Comparison of ENCODE assay signal across 12 cellular contexts in the genomic region with DNA sequence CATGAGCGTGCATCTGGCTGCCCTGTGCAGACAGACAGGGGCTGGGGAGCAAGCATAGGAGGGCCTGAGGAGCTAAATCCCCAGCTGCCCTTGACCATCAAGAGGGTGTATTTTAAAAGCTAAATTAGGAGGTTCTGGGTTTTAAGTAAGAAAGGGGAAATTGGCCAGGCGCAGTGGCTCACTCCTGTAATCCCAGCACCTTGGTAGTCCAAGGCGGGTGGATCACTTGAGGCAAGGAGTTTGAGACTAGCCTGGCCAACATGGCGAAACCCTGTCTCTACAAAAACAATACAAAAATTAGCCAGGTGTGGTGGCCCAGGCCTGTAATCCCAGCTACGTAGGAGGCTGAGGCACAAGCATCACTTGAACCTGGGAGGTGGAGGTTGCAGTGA. TPM values are rescaled to one million over a fixed set of nuclear protein-coding genes. Genes with fewer than 3 reads are reported as not detected.
A peak's percentile ranks its signal among the peaks of the same experiment; 100 is the strongest.
DNase-seq lines count a peak whose midpoint lies in the region; ATAC-seq and TF ChIP-seq lines count a peak whose summit lies in the region.
"Had no signal": no experiment of that assay in that cellular context is flagged by ENCODE, and none has a peak within 500 bp of the region (broad histone marks: within the 10 kb centered on the region; RNA-seq: fewer than 3 reads in every experiment).

No MANE protein-coding gene starts in this region.

- no peak overlapping the region for H3K4me3 ChIP-seq in HUES48 (ENCODE audit: low read depth, low read length)
- H3K4me3 ChIP-seq in neural progenitor cell = no peak overlapping the region
- H3K4me3 ChIP-seq: right lobe of liver had no signal

- ATAC-seq in CD4-positive, alpha-beta T cell (ENCODE audit: poor library complexity) = no peak
- no peak for ATAC-seq in central memory CD8-positive, alpha-beta T cell (replicated peaks; ENCODE audit: extremely low read depth, poor library complexity, severe bottlenecking)
- no peak for ATAC-seq in HG03457 (IDR thresholded peaks at IDR 0.05; ENCODE audit: unreplicated experiment)

- peaks cover 5% of the 10 kb centered on the region for H3K36me3 Mint-ChIP-seq in CD4-positive, alpha-beta T cell (ENCODE audit: low read depth)
- H3K36me3 Mint-ChIP-seq in central memory CD8-positive, alpha-beta T cell (ENCODE audit: insufficient read depth) = peaks cover 8% of the 10 kb centered on the region
- H3K36me3 Mint-ChIP-seq in neural progenitor cell = peaks cover 7% of the 10 kb centered on the region

- no peak overlapping the region for H3K4me2 ChIP-seq in neural progenitor cell

- H3K27me3 ChIP-seq in CD4-positive, alpha-beta T cell (ENCODE audit: control insufficient read depth, insufficient read depth, low read length) = no peaks in the 10 kb centered on the region
- no peaks in the 10 kb centered on the region for H3K27me3 ChIP-seq in HUES48 (ENCODE audit: control insufficient read depth, insufficient read depth, low read length)
- H3K27me3 ChIP-seq in neural progenitor cell = no peaks in the 10 kb centered on the region
- H3K27me3 ChIP-seq: right lobe of liver had no signal

- peaks cover 45% of the 10 kb centered on the region for H3K4me1 Mint-ChIP-seq in CD4-positive, alpha-beta T cell (ENCODE audit: low read depth)
- H3K4me1 Mint-ChIP-seq in central memory CD8-positive, alpha-beta T cell = peaks cover 30% of the 10 kb centered on the region
- peaks cover 4% of the 10 kb centered on the region for H3K4me1 Mint-ChIP-seq in neural progenitor cell

- no peak for TF ChIP-seq CTCF in CD4-positive, alpha-beta T cell (IDR thresholded peaks at IDR 0.05)
- no peak for TF ChIP-seq CTCF in neural progenitor cell (IDR thresholded peaks at IDR 0.05)

- no peaks in the 10 kb centered on the region for H3K9me3 Mint-ChIP-seq in CD4-positive, alpha-beta T cell
- no peaks in the 10 kb centered on the region for H3K9me3 Mint-ChIP-seq in central memory CD8-positive, alpha-beta T cell
- no peaks in the 10 kb centered on the region for H3K9me3 Mint-ChIP-seq in neural progenitor cell

- H3K9me3 ChIP-seq in CD4-positive, alpha-beta T cell (ENCODE audit: control insufficient read depth, low read length) = no peaks in the 10 kb centered on the region
- H3K9me3 ChIP-seq in HUES48 (ENCODE audit: control insufficient read depth, insufficient read depth, low read length) (no peaks in the 10 kb centered on the region), neural progenitor cell (ENCODE audit: low read depth) (no peaks in the 10 kb centered on the region)
- H3K9me3 ChIP-seq: right lobe of liver had no signal

- DNase-seq in CD4-positive, alpha-beta T cell = no peak
- peak in 1 of 2 donors; percentile 7 for DNase-seq in central memory CD8-positive, alpha-beta T cell (ENCODE audit: low spot score in 2 of 2)
- DNase-seq in neural progenitor cell (ENCODE audit: low spot score) (no peak), NCI-H146 (lab: John Stamatoyannopoulos, UW) (no peak), NCI-H2107 treated with DMSO at 0.1 percent for 48 hours (lab: John Stamatoyannopoulos, UW; ENCODE audit: unreplicated experiment) (no peak)
- DNase-seq: activated gamma-delta T cell, DMS 273 treated with DMSO at 0.1 percent for 48 hours, SIG-M5 had no signal

- H2AFZ ChIP-seq in neural progenitor cell (replicated peaks) = no peak overlapping the region

- peak overlapping the region; percentile 85 for H3K4me3 Mint-ChIP-seq in CD4-positive, alpha-beta T cell
- H3K4me3 Mint-ChIP-seq in central memory CD8-positive, alpha-beta T cell = peak overlapping the region; percentile 37
- peak overlapping the region; percentile 41 for H3K4me3 Mint-ChIP-seq in neural progenitor cell

- peak overlapping the region; percentile 90 for H3K27ac Mint-ChIP-seq in CD4-positive, alpha-beta T cell
- H3K27ac Mint-ChIP-seq in central memory CD8-positive, alpha-beta T cell (ENCODE audit: low read depth) = no peak overlapping the region
- H3K27ac Mint-ChIP-seq in neural progenitor cell = no peak overlapping the region

- no peaks in the 10 kb centered on the region for H4K20me1 ChIP-seq in neural progenitor cell (ENCODE audit: low read depth)

- intact Hi-C loops in CD4-positive, alpha-beta T cell (cut with DNase I, micrococcal nuclease) = no loop called here

- H3K4me1 ChIP-seq in HUES48 (ENCODE audit: control insufficient read depth, insufficient read depth, low read length) (peaks cover 12% of the 10 kb centered on the region; the same call in 1 of the 2 replicates), neural progenitor cell (peaks cover 4% of the 10 kb centered on the region)
- H3K4me1 ChIP-seq: right lobe of liver had no signal

- no peaks in the 10 kb centered on the region for H3K79me2 ChIP-seq in neural progenitor cell (ENCODE audit: low read depth)

- H3F3A ChIP-seq in neural progenitor cell (ENCODE audit: low read depth) = no peaks in the 10 kb centered on the region

- peak overlapping the region; percentile 61 for H3K27ac ChIP-seq in CD4-positive, alpha-beta T cell (ENCODE audit: low read depth, low read length)
- H3K27ac ChIP-seq in HUES48 (ENCODE audit: low read depth, low read length) (peak overlapping the region; percentile 1), neural progenitor cell (no peak overlapping the region)

- H3K36me3 ChIP-seq in HUES48 (ENCODE audit: control insufficient read depth, insufficient read depth, low read length) (peaks cover 6% of the 10 kb centered on the region; the same call in 1 of the 2 replicates), neural progenitor cell (no peaks in the 10 kb centered on the region)

- H3K9ac ChIP-seq in HUES48 (ENCODE audit: low read depth, low read length) (no peak overlapping the region), neural progenitor cell (no peak overlapping the region)

- no peaks in the 10 kb centered on the region for H3K27me3 Mint-ChIP-seq in CD4-positive, alpha-beta T cell
- no peaks in the 10 kb centered on the region for H3K27me3 Mint-ChIP-seq in central memory CD8-positive, alpha-beta T cell
- H3K27me3 Mint-ChIP-seq in neural progenitor cell (ENCODE audit: insufficient read depth, low read depth) = peaks cover 2% of the 10 kb centered on the region

- CTCF ChIA-PET in CD4-positive, alpha-beta T cell (lab: Charles Lee) = interaction anchor here (0.6 to 2.5 kb wide), 4 partner anchors 11 to 99 kb away, joined by 3 to 8 read pairs (median 3); no protein-coding TSS in a partner anchor

- POLR2A ChIA-PET in CD4-positive, alpha-beta T cell (lab: Charles Lee) = interaction anchor here (0.7 to 6.4 kb wide), 9 partner anchors 9 to 1088 kb away, joined by 3 to 168 read pairs (median 4); partner anchors contain the start of gene RIPK1

RNA-seq across cellular contexts. Expression of gene SERPINB6, which starts 27.8 kb away (rescaled TPM):
- 10 to 100 TPM; 11.0 to 11.9 TPM for total RNA-seq in CD4-positive, alpha-beta T cell
- 13.3 and 17.4 TPM in 2 replicates for total RNA-seq in neural progenitor cell (ENCODE audit: low replicate concordance)

RNA-seq across cellular contexts. Expression of gene SERPINB9, which starts 40.5 kb away (rescaled TPM):
- 10 to 100 TPM; 25.8 to 27.4 TPM for total RNA-seq in CD4-positive, alpha-beta T cell
- 0.59 and 0.94 TPM in 2 replicates for total RNA-seq in neural progenitor cell (ENCODE audit: low replicate concordance)
- total RNA-seq: HT1080 had no signal

RNA-seq across cellular contexts. Expression of gene NQO2, which starts 56.1 kb away (rescaled TPM):
- 1 to 10 TPM; 6.7 to 7.7 TPM for total RNA-seq in CD4-positive, alpha-beta T cell
- 17.2 and 19.5 TPM in 2 replicates for total RNA-seq in neural progenitor cell (ENCODE audit: low replicate concordance)

Comparison
In these comparisons a context has a peak if more than half of its experiments do, and no peak if none do; other contexts are left out.
1. RNA of gene SERPINB9, which starts 40.5 kb away (total RNA-seq): 25.8 to 27.4 TPM in CD4-positive, alpha-beta T cell; 0.59 to 0.94 TPM in neural progenitor cell; every median in the first group is over 10 times any median in the second.
2. Peak in every context shown above with its lines, with median percentiles within 50 percentile points of each other: H3K4me3 Mint-ChIP-seq.